In the genomic region with DNA sequence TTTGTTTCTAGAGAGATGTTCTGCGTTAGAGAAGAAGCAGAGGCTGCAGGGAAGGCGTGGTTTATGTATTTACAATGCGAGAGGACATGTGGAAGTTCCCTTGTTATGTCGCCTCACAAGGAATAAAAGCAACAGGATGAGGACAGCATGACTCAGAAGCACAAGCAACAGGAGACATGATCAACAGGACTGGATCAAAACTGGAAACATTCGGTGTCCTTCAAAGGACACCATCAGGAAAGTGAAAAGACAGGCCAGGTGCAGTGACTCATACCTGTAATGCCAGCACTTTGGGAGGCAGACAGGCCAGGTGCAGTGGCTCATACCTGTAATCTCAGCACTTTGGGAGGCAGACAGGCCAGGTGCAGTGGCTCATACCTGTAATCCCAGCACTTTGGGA, we compare ENCODE assay signal across 18 cellular contexts. TPM values are rescaled to one million over a fixed set of nuclear protein-coding genes. Genes with fewer than 3 reads are reported as not detected.
A peak's percentile ranks its signal among the peaks of the same experiment; 100 is the strongest.
DNase-seq lines count a peak whose midpoint lies in the region; TF ChIP-seq lines count a peak whose summit lies in the region.
"Had no signal": no experiment of that assay in that cellular context is flagged by ENCODE, and none has a peak within 500 bp of the region (broad histone marks: within the 10 kb centered on the region; RNA-seq: fewer than 3 reads in every experiment).

No MANE protein-coding gene starts in this region.

- H3K27ac Mint-ChIP-seq in activated naive CD4-positive, alpha-beta T cell treated with anti-CD3 and anti-CD28 coated beads, Interleukin-2, amount 10 ng/mL, durations not matched to agents 7 days and 5 days, result no peak overlapping the region

- DNase-seq in ELR (ENCODE audit: low read depth), result peak; percentile 50
- peak; percentile 30 for DNase-seq in RPMI8226
- DNase-seq in esophagus squamous epithelium (lab: John Stamatoyannopoulos, UW), result no peak
- peak; percentile 6 for DNase-seq in myocyte (ENCODE audit: low read depth)
- no peak for DNase-seq in NCI-H2171 treated with DMSO at 0.1 percent for 48 hours (lab: John Stamatoyannopoulos, UW)
- no peak for DNase-seq in activated naive CD4-positive, alpha-beta T cell treated with Interleukin-2 at 50 U/mL for 16 hours
- DNase-seq in KBM-7, result no peak
- DNase-seq in activated naive CD4-positive, alpha-beta T cell treated with anti-CD3 and anti-CD28 coated beads, Interleukin-2, amount 10 ng/mL, durations not matched to agents 7 days and 5 days, result no peak
- DNase-seq: activated CD4-positive, CD25-positive, alpha-beta regulatory T cell treated with anti-CD3 and anti-CD28 coated beads, Interleukin-2, amount 50 U/mL, for 72 hours; adrenal gland; CD4-positive, alpha-beta memory T cell; central memory CD4-positive, alpha-beta T cell; Karpas-422; left cardiac atrium; NCI-H1105; occipital lobe; T1000 had no signal

- in situ Hi-C loops in KBM-7 (cut with MboI; ENCODE audit: low pct_unique_long_range_greater_than_20kb, low sequenced_read_pairs), result no loop called here

- TF ChIP-seq POLR2A in esophagus squamous epithelium (IDR thresholded peaks at IDR 0.05), result no peak

- H3K36me3 Mint-ChIP-seq in activated naive CD4-positive, alpha-beta T cell treated with anti-CD3 and anti-CD28 coated beads, Interleukin-2, amount 10 ng/mL, durations not matched to agents 7 days and 5 days, result no peaks in the 10 kb centered on the region

- H3K27me3 Mint-ChIP-seq in activated naive CD4-positive, alpha-beta T cell treated with anti-CD3 and anti-CD28 coated beads, Interleukin-2, amount 10 ng/mL, durations not matched to agents 7 days and 5 days, result no peaks in the 10 kb centered on the region
- H3K27me3 Mint-ChIP-seq: CD4-positive, alpha-beta memory T cell had no signal

- H3K27me3 ChIP-seq in esophagus squamous epithelium, result no peaks in the 10 kb centered on the region
- H3K27me3 ChIP-seq: adrenal gland, vagina had no signal

- H3K36me3 ChIP-seq in esophagus squamous epithelium, result peaks cover 0 to 48% (median 6%) of the 10 kb centered on the region in 3 donors

- CTCF ChIA-PET in activated naive CD4-positive, alpha-beta T cell treated with anti-CD3 and anti-CD28 coated beads, Interleukin-2, amount 10 ng/mL, durations not matched to agents 7 days and 5 days (lab: Charles Lee), result no interaction called here

- H3K9me3 Mint-ChIP-seq in activated naive CD4-positive, alpha-beta T cell treated with anti-CD3 and anti-CD28 coated beads, Interleukin-2, amount 10 ng/mL, durations not matched to agents 7 days and 5 days, result no peaks in the 10 kb centered on the region
- H3K9me3 Mint-ChIP-seq: CD4-positive, alpha-beta memory T cell had no signal

- WGBS in esophagus squamous epithelium, 2 donors, result 27 to 38% methylated on average over 5 of the region's 5 CpGs

- H3K4me3 ChIP-seq in esophagus squamous epithelium, result no peak overlapping the region
- H3K4me3 ChIP-seq: adrenal gland, vagina had no signal

- H3K27ac ChIP-seq in esophagus squamous epithelium, result peak overlapping the region in 3 of 4 donors; percentile 44 to 66 (median 62)
- H3K27ac ChIP-seq: adrenal gland, vagina had no signal

- no peak for TF ChIP-seq CTCF in esophagus squamous epithelium (IDR thresholded peaks at IDR 0.05)

- H3K4me1 ChIP-seq in esophagus squamous epithelium, result peaks cover 0 to 5% (median 0%) of the 10 kb centered on the region in 3 donors
- H3K4me1 ChIP-seq: adrenal gland, vagina had no signal

- H3K9me3 ChIP-seq in esophagus squamous epithelium, result no peaks in the 10 kb centered on the region
- H3K9me3 ChIP-seq: adrenal gland, vagina had no signal

- no peaks in the 10 kb centered on the region for H3K4me1 Mint-ChIP-seq in activated naive CD4-positive, alpha-beta T cell treated with anti-CD3 and anti-CD28 coated beads, Interleukin-2, amount 10 ng/mL, durations not matched to agents 7 days and 5 days

- intact Hi-C loops in esophagus squamous epithelium (cut with DNase I), result no loop called here

- no peak overlapping the region for H3K4me3 Mint-ChIP-seq in activated naive CD4-positive, alpha-beta T cell treated with anti-CD3 and anti-CD28 coated beads, Interleukin-2, amount 10 ng/mL, durations not matched to agents 7 days and 5 days
- H3K4me3 Mint-ChIP-seq: CD4-positive, alpha-beta memory T cell had no signal

RNA-seq across cellular contexts. Expression of a gene that starts 52.6 kb away (rescaled TPM):
- 10 to 100 TPM in 2 of 4 donors, 1 to 10 TPM in 2; 7.9 to 22.1 (median 9.8) TPM for total RNA-seq in esophagus squamous epithelium
- total RNA-seq in myocyte, result 7.9 and 11.3 TPM in 2 replicates
- 25.5 TPM for polyA plus RNA-seq in myocyte (2012)

Comparison
In these comparisons a context has a peak if more than half of its experiments do, and no peak if none do; other contexts are left out.
1. DNase-seq: peak in ELR (single experiment), RPMI8226 (single experiment) and myocyte (single experiment); none in esophagus squamous epithelium (single experiment), NCI-H2171 treated with DMSO at 0.1 percent for 48 hours (single experiment), activated naive CD4-positive, alpha-beta T cell treated with Interleukin-2 at 50 U/mL for 16 hours (single experiment), KBM-7 (single experiment) and activated naive CD4-positive, alpha-beta T cell treated with anti-CD3 and anti-CD28 coated beads, Interleukin-2, amount 10 ng/mL, durations not matched to agents 7 days and 5 days (single experiment).